10 cellular contexts compared by ENCODE assay signal in the genomic region with DNA sequence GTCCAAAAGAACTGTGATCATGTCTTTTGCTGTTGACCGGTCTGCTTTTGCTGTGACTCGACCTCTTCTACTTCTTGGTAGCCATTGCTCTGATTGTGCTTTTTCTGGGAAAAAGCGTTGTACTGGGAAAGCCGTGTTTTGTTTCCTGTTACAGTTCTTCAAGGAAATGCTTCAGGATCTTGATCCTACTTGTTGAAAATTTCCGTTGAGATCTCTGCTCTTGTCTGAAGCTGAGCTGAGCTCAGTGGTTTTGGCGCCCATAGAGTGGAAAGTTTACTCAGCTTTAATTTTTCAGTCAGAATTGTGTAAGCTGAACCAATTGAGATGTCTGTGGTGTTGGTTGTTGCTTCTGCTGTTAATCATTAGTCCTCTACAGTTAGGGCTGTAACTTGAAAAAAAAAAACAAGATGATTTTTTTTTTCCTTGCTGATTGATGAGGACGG.
DNase-seq lines count a peak whose midpoint lies in the region; ATAC-seq and TF ChIP-seq lines count a peak whose summit lies in the region.
"Had no signal": no experiment of that assay in that cellular context is flagged by ENCODE, and none has a peak within 500 bp of the region (broad histone marks: within the 10 kb centered on the region; RNA-seq: fewer than 3 reads in every experiment).

No MANE protein-coding gene starts in this region.

- H3K36me3 Mint-ChIP-seq in CD4-positive, alpha-beta T cell (ENCODE audit: low read depth), result peaks cover 10% of the 10 kb centered on the region

- H3K36me3 ChIP-seq in rectal smooth muscle tissue (ENCODE audit: control insufficient read depth, insufficient read depth, low read length), result no peaks in the 10 kb centered on the region

- peaks cover 22% of the 10 kb centered on the region for H3K4me1 ChIP-seq in rectal smooth muscle tissue (ENCODE audit: control insufficient read depth, insufficient read depth, low read length)

- peak; percentile 32 for DNase-seq in DMS53 treated with DMSO at 0.1 percent for 48 hours (lab: John Stamatoyannopoulos, UW; ENCODE audit: unreplicated experiment)
- peak; percentile 29 for DNase-seq in amniotic epithelial cell (ENCODE audit: low read depth)
- no peak for DNase-seq in left ventricle myocardium superior
- DNase-seq in foreskin fibroblast, result no peak
- DNase-seq in D341Med (ENCODE audit: low spot score), result no peak
- no peak for DNase-seq in CD4-positive, alpha-beta T cell
- DNase-seq: CD8-positive, alpha-beta memory T cell; dorsolateral prefrontal cortex had no signal

- H3K9ac ChIP-seq in rectal smooth muscle tissue (ENCODE audit: low read length), result no peak overlapping the region

- POLR2A ChIA-PET in CD4-positive, alpha-beta T cell (lab: Charles Lee), result no interaction called here

- CTCF ChIA-PET in CD4-positive, alpha-beta T cell (lab: Charles Lee), result no interaction called here

- no peak overlapping the region for H3K4me3 ChIP-seq in rectal smooth muscle tissue (ENCODE audit: low read length)
- H3K4me3 ChIP-seq in foreskin fibroblast (ENCODE audit: low read depth in 1 of 2, low read length in 2 of 2), result no peak overlapping the region
- H3K4me3 ChIP-seq: dorsolateral prefrontal cortex had no signal

- peak overlapping the region; percentile 67 for H3K27ac ChIP-seq in rectal smooth muscle tissue (ENCODE audit: low read depth, low read length)
- H3K27ac ChIP-seq in CD4-positive, alpha-beta T cell (ENCODE audit: low read depth, low read length), result no peak overlapping the region

- H3K4me1 Mint-ChIP-seq in CD4-positive, alpha-beta T cell (ENCODE audit: low read depth), result peaks cover 10% of the 10 kb centered on the region

- no peaks in the 10 kb centered on the region for H3K9me3 Mint-ChIP-seq in CD4-positive, alpha-beta T cell
- H3K9me3 Mint-ChIP-seq: CD8-positive, alpha-beta memory T cell had no signal

- no peak overlapping the region for H3K27ac Mint-ChIP-seq in CD4-positive, alpha-beta T cell

- ATAC-seq in left ventricle myocardium superior (peak; percentile 53), GM18861 (IDR thresholded peaks at IDR 0.05; ENCODE audit: unreplicated experiment) (no peak)
- no peak for ATAC-seq in CD4-positive, alpha-beta T cell (ENCODE audit: poor library complexity)

- H3K27me3 Mint-ChIP-seq in CD4-positive, alpha-beta T cell, result no peaks in the 10 kb centered on the region
- H3K27me3 Mint-ChIP-seq: CD8-positive, alpha-beta memory T cell had no signal

- H3K27me3 ChIP-seq in rectal smooth muscle tissue (ENCODE audit: control insufficient read depth, insufficient read depth, low read length), result no peaks in the 10 kb centered on the region
- no peaks in the 10 kb centered on the region for H3K27me3 ChIP-seq in CD4-positive, alpha-beta T cell (ENCODE audit: control insufficient read depth, insufficient read depth, low read length)
- H3K27me3 ChIP-seq: dorsolateral prefrontal cortex had no signal

- H3K4me3 Mint-ChIP-seq in CD4-positive, alpha-beta T cell, result no peak overlapping the region
- H3K4me3 Mint-ChIP-seq: CD8-positive, alpha-beta memory T cell had no signal

- TF ChIP-seq CTCF in foreskin fibroblast (IDR thresholded peaks at IDR 0.05; ENCODE audit: low read depth, low read length), result no peak
- TF ChIP-seq CTCF in CD4-positive, alpha-beta T cell (IDR thresholded peaks at IDR 0.05), result no peak

- H3K9me3 ChIP-seq in CD4-positive, alpha-beta T cell (ENCODE audit: control insufficient read depth, low read length), result no peaks in the 10 kb centered on the region

- intact Hi-C loops in left ventricle myocardium superior (cut with micrococcal nuclease), result no loop called here
- intact Hi-C loops in CD4-positive, alpha-beta T cell (cut with DNase I, micrococcal nuclease), result no loop called here

Comparison
In these comparisons a context has a peak if more than half of its experiments do, and no peak if none do; other contexts are left out.
1. DNase-seq: peak in DMS53 treated with DMSO at 0.1 percent for 48 hours (single experiment) and amniotic epithelial cell (single experiment); none in left ventricle myocardium superior (single experiment), foreskin fibroblast (0 of 2), D341Med (single experiment) and CD4-positive, alpha-beta T cell (0 of 10).